ENCODE assay signal across 8 cellular contexts in genomic region chr22:38697055-38697980, GRCh38. TPM values are rescaled to one million over a fixed set of nuclear protein-coding genes. Genes with fewer than 3 reads are reported as not detected.
DNase-seq lines count a peak whose midpoint lies in the region; ATAC-seq, FAIRE-seq and TF ChIP-seq lines count a peak whose summit lies in the region.

No MANE protein-coding gene starts in this region.

- intact Hi-C loops in CD14-positive monocyte (cut with micrococcal nuclease) = no loop called here
- intact Hi-C loops in PC-3 (cut with micrococcal nuclease) = loop anchor here (2.0 kb wide), 1 partner anchor 15 kb away; no protein-coding TSS in a partner anchor
- intact Hi-C loops in kidney (cut with DNase I) = no loop called here

- H3K27me3 Mint-ChIP-seq in CD14-positive monocyte (ENCODE audit: low read depth in 3 of 3) (peaks cover 4 to 9% (median 6%) of the 10 kb centered on the region in 3 donors), nephron (ENCODE audit: low read depth) (no peaks in the 10 kb centered on the region)

- BruUV-seq in PC-3 (replicated peaks; lab: Mats Ljungman, UMichigan) = no TSS peak

- peak overlapping the region; percentile 85 for H3K4me3 ChIP-seq in PC-3 (ENCODE audit: low read length)
- H3K4me3 ChIP-seq in effector memory CD4-positive, alpha-beta T cell (ENCODE audit: insufficient read depth, low read depth, low read length, poor library complexity, severe bottlenecking) = no peak overlapping the region
- no peak overlapping the region for H3K4me3 ChIP-seq in kidney (ENCODE audit: low read length in 2 of 2)

- peaks cover 8 to 23% of the 10 kb centered on the region in 2 donors for H3K36me3 Mint-ChIP-seq in CD14-positive monocyte
- peaks cover 28% of the 10 kb centered on the region for H3K36me3 Mint-ChIP-seq in nephron (ENCODE audit: low read depth)

- no peaks in the 10 kb centered on the region; the same call in 1 of the 2 replicates for H3K36me3 ChIP-seq in PC-3 (ENCODE audit: low read depth, low read length)
- no peaks in the 10 kb centered on the region for H3K36me3 ChIP-seq in effector memory CD4-positive, alpha-beta T cell (ENCODE audit: control insufficient read depth, insufficient read depth, low read length)
- H3K36me3 ChIP-seq in kidney (ENCODE audit: control insufficient read depth in 1 of 2, insufficient read depth in 2 of 2, low read length in 2 of 2) = no peaks in the 10 kb centered on the region

- H3K79me2 ChIP-seq in PC-3 (ENCODE audit: low read length) = peaks cover 73% of the 10 kb centered on the region

- H3K4me2 ChIP-seq in PC-3 (ENCODE audit: low read length) = peak overlapping the region; percentile 94

- H3K27ac ChIP-seq in PC-3 (ENCODE audit: low read length) (peak overlapping the region; percentile 88), kidney (ENCODE audit: low read depth in 2 of 2, low read length in 2 of 2) (peak overlapping the region in 1 of 2 donors; percentile 23)
- peak overlapping the region; percentile 30 for H3K27ac ChIP-seq in effector memory CD4-positive, alpha-beta T cell (ENCODE audit: insufficient read depth, low read length, poor library complexity, severe bottlenecking)

- no peaks in the 10 kb centered on the region for H3K27me3 ChIP-seq in PC-3 (ENCODE audit: low read length)
- H3K27me3 ChIP-seq in effector memory CD4-positive, alpha-beta T cell (replicated peaks; ENCODE audit: control insufficient read depth, insufficient read depth, low read length, poor library complexity, severe bottlenecking) = no peaks in the 10 kb centered on the region

- peaks cover 48% of the 10 kb centered on the region for H3K4me1 Mint-ChIP-seq in CD14-positive monocyte
- H3K4me1 Mint-ChIP-seq in nephron = peaks cover 40% of the 10 kb centered on the region

- peaks cover 14% of the 10 kb centered on the region for H3F3A ChIP-seq in PC-3 (ENCODE audit: low read length, unreplicated experiment)

- H3K4me3 Mint-ChIP-seq in CD14-positive monocyte (peak overlapping the region; percentile 45 to 69), nephron (peak overlapping the region; percentile 64 to 76 (median 70))

- no peak overlapping the region for H2AFZ ChIP-seq in PC-3 (ENCODE audit: low read length)

- H3K9me3 ChIP-seq in PC-3 (ENCODE audit: low read length) (no peaks in the 10 kb centered on the region), kidney (ENCODE audit: control insufficient read depth in 1 of 2, low read length in 2 of 2) (no peaks in the 10 kb centered on the region)
- no peaks in the 10 kb centered on the region for H3K9me3 ChIP-seq in effector memory CD4-positive, alpha-beta T cell (ENCODE audit: control insufficient read depth, low read length)

- no peaks in the 10 kb centered on the region for H3K9me2 ChIP-seq in PC-3 (replicated peaks; ENCODE audit: low read length)

- peak overlapping the region; percentile 89 to 94 (median 90) for H3K27ac Mint-ChIP-seq in CD14-positive monocyte
- H3K27ac Mint-ChIP-seq in nephron = peak overlapping the region; percentile 66 to 91 (median 77)

- TF ChIP-seq CTCF in CD14-positive monocyte (IDR thresholded peaks at IDR 0.05) (no peak), PC-3 (conservative IDR thresholded peaks at IDR 0.05; ENCODE audit: low read depth, low read length) (no peak), nephron (IDR thresholded peaks at IDR 0.05; ENCODE audit: unreplicated experiment in 3 of 3) (no peak), kidney (IDR thresholded peaks at IDR 0.05; ENCODE audit: borderline replicate concordance, extremely low read depth, insufficient read depth) (no peak)

- H4K20me1 ChIP-seq in PC-3 (ENCODE audit: low read length) = peaks cover 23% of the 10 kb centered on the region

- POLR2A ChIA-PET in PC-3 (lab: Charles Lee; ENCODE audit: unreplicated experiment) = interaction anchor here (0.7 to 1.0 kb wide), 3 partner anchors 8 to 478 kb away, joined by 3 to 7 read pairs (median 6); partner anchors contain the start of gene GTPBP1

- H3K9me3 Mint-ChIP-seq in CD14-positive monocyte = no peaks in the 10 kb centered on the region
- H3K9me3 Mint-ChIP-seq in nephron = no peaks in the 10 kb centered on the region

- peak; percentile 42 for ATAC-seq in PC-3
- no peak for ATAC-seq in HG02571 (IDR thresholded peaks at IDR 0.05; ENCODE audit: unreplicated experiment)

- FAIRE-seq in kidney (lab: Jason Lieb, UNC) = no peak

- CTCF ChIA-PET in PC-3 (lab: Charles Lee) = no interaction called here

- DNase-seq in CD14-positive monocyte (ENCODE audit: low spot score) (no peak), PC-3 (peak; percentile 67), COLO829 (ENCODE audit: low spot score) (no peak), kidney (no peak), A172 (ENCODE audit: low spot score) (no peak)
- no peak for DNase-seq in effector memory CD4-positive, alpha-beta T cell

- H3K4me1 ChIP-seq in PC-3 (ENCODE audit: insufficient read depth, low read length) (peaks cover 35% of the 10 kb centered on the region), kidney (ENCODE audit: control insufficient read depth in 1 of 2, insufficient read depth in 1 of 2, low read depth in 1 of 2, low read length in 2 of 2) (peaks cover 28 to 33% of the 10 kb centered on the region in 2 donors)
- H3K4me1 ChIP-seq in effector memory CD4-positive, alpha-beta T cell (ENCODE audit: control insufficient read depth, insufficient read depth, low read length, poor library complexity, severe bottlenecking) = peaks cover 37% of the 10 kb centered on the region

- H3K9ac ChIP-seq in PC-3 (ENCODE audit: low read length) (peak overlapping the region; percentile 39), kidney (ENCODE audit: low read length in 2 of 2) (no peak overlapping the region)

RNA-seq across cellular contexts. Expression of gene JOSD1, which starts 3.4 kb away (rescaled TPM):
- polyA plus RNA-seq in CD14-positive monocyte (1 to 10 TPM; 7.1 to 7.2 TPM), kidney (ENCODE audit: insufficient read depth, low read depth, low replicate concordance) (12.8 TPM)
- total RNA-seq in PC-3 (2014; rRNA removed) (37.5 and 40.3 TPM in 2 replicates), kidney (42.8 TPM)
- 43.3 and 44.5 TPM in 2 replicates for total RNA-seq in A172 (2014; rRNA removed; shearing (Covaris generic))

RNA-seq across cellular contexts. Expression of gene GTPBP1, which starts 8.4 kb away (rescaled TPM):
- polyA plus RNA-seq in CD14-positive monocyte (10 to 100 TPM in 1 of 2 donors, 1 to 10 TPM in 1; 6.7 to 12.7 TPM), kidney (ENCODE audit: insufficient read depth, low read depth, low replicate concordance) (11.7 TPM)
- total RNA-seq in PC-3 (2014; rRNA removed) (28.2 and 29.6 TPM in 2 replicates), kidney (52.0 TPM)
- total RNA-seq in A172 (2014; rRNA removed; shearing (Covaris generic)) = 8.3 and 16.1 TPM in 2 replicates

RNA-seq across cellular contexts. Expression of gene TOMM22, which starts 15.6 kb away (rescaled TPM):
- polyA plus RNA-seq in CD14-positive monocyte (10 to 100 TPM; 58.0 to 71.4 TPM), kidney (ENCODE audit: insufficient read depth, low read depth, low replicate concordance) (103 TPM)
- total RNA-seq in PC-3 (2014; rRNA removed) (68.7 and 82.3 TPM in 2 replicates), kidney (55.0 TPM)
- 58.0 and 67.7 TPM in 2 replicates for total RNA-seq in A172 (2014; rRNA removed; shearing (Covaris generic))

RNA-seq across cellular contexts. Expression of gene CBY1, which starts 40.9 kb away (rescaled TPM):
- polyA plus RNA-seq in CD14-positive monocyte = 1 to 10 TPM; 1.1 to 1.7 TPM
- 12.9 and 14.3 TPM in 2 replicates for total RNA-seq in PC-3 (2014; rRNA removed)
- total RNA-seq in kidney = 36.0 TPM
- polyA plus RNA-seq in kidney (ENCODE audit: insufficient read depth, low read depth, low replicate concordance) = 67.2 TPM
- total RNA-seq in A172 (2014; rRNA removed; shearing (Covaris generic)) = 15.9 and 25.9 TPM in 2 replicates

RNA-seq across cellular contexts. Expression of gene FAM227A, which starts 41.1 kb away (rescaled TPM):
- polyA plus RNA-seq in CD14-positive monocyte = not detected
- total RNA-seq in PC-3 (2014; rRNA removed) = 1.2 and 2.2 TPM in 2 replicates
- total RNA-seq in kidney = 3.4 TPM
- 0.80 TPM for polyA plus RNA-seq in kidney (ENCODE audit: insufficient read depth, low read depth, low replicate concordance)
- total RNA-seq in A172 (2014; rRNA removed; shearing (Covaris generic)) = 0.83 and 2.5 TPM in 2 replicates
